In the genomic region with DNA sequence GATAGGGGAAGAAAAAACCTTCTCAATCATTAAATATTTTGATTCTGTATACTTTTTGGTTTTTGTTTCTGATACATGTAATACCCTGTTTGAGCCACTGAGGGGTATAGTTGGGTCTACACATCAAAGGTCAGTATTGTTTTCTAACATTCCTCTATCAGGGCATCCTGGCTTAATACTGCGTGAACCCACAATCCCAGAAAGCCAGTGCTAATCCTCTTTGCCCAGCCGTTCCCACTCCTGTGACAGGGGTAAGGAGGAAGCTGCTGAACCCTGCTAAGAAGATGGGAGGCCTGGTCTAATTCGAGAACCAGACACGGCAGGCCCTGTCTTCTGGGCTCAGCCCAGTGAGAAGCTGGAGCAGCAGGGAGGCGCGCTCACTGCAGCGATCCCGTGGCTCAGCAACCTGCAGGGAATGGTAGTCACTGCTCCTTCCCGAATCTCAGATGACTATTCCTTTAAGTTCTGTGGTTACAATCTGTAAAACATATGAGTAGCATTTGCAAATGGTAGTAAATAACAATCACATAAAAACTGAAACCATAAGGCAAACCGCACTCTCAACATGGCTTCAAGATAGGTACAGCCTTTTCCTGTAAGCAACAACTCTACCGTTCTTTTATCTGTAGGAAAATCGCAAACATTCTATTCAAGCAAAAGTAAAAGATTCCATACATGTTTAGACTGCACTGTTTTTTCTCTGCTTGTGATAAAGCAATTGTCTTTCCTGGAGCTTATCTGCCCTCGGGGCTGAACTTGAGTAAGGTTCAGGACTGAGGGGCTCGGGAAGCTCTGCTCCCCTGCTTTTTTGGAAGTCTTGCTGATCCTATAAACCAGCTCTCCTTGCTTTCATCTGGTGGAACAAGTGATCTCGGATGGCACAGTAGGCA, we compare ENCODE assay signal across 7 cellular contexts.
DNase-seq lines count a peak whose midpoint lies in the region; ATAC-seq, FAIRE-seq and TF ChIP-seq lines count a peak whose summit lies in the region.

No MANE protein-coding gene starts in this region.

- ATAC-seq in GM18502 (IDR thresholded peaks at IDR 0.05; ENCODE audit: poor library complexity, unreplicated experiment) (peak; percentile 90), HG02981 (IDR thresholded peaks at IDR 0.05; ENCODE audit: unreplicated experiment) (peak; percentile 91), gastroesophageal sphincter (peak; percentile 79), pancreas (peak in 3 of 4 donors; percentile 81 to 89 (median 81)), GM21381 (IDR thresholded peaks at IDR 0.05; ENCODE audit: unreplicated experiment) (no peak)

- no peak overlapping the region for H3K27ac ChIP-seq in VCaP
- H3K27ac ChIP-seq in gastroesophageal sphincter = peak overlapping the region in 1 of 4 donors; percentile 43
- no peak overlapping the region for H3K27ac ChIP-seq in pancreas

- peak; percentile 50 for TF ChIP-seq CTCF in VCaP (conservative IDR thresholded peaks at IDR 0.05)
- peak in 3 of 4 experiments; percentile 22 to 43 (median 43) for TF ChIP-seq CTCF in gastroesophageal sphincter (IDR thresholded peaks at IDR 0.05)
- TF ChIP-seq CTCF in pancreas (IDR thresholded peaks at IDR 0.05) = no peak

- no peak for TF ChIP-seq EP300 in gastroesophageal sphincter (IDR thresholded peaks at IDR 0.05)

- 51 to 52% methylated on average over 5 to 9 of the region's 15 CpGs for WGBS in gastroesophageal sphincter (ENCODE audit: low coverage in 1 of 2), 2 donors
- WGBS in pancreas, 2 donors = 46 to 58% methylated on average over 15 of the region's 15 CpGs

- intact Hi-C loops in pancreas (cut with DNase I) = no loop called here

- no peak for DNase-seq in pancreas
- DNase-seq in HCEC 1CT = no peak

- FAIRE-seq in pancreas (lab: Jason Lieb, UNC) = no peak

- TF ChIP-seq POLR2A in gastroesophageal sphincter (IDR thresholded peaks at IDR 0.05) = no peak

- no peaks in the 10 kb centered on the region for H3K9me3 ChIP-seq in gastroesophageal sphincter
- no peaks in the 10 kb centered on the region for H3K9me3 ChIP-seq in pancreas

- H3K4me3 ChIP-seq in gastroesophageal sphincter = no peak overlapping the region
- H3K4me3 ChIP-seq in pancreas = no peak overlapping the region

- H3K4me1 ChIP-seq in gastroesophageal sphincter = peaks cover 0 to 4% (median 0%) of the 10 kb centered on the region in 3 donors
- H3K4me1 ChIP-seq in pancreas = no peaks in the 10 kb centered on the region

- no peaks in the 10 kb centered on the region for H3K27me3 ChIP-seq in gastroesophageal sphincter
- no peaks in the 10 kb centered on the region for H3K27me3 ChIP-seq in pancreas

- no peaks in the 10 kb centered on the region for H3K36me3 ChIP-seq in gastroesophageal sphincter
- no peaks in the 10 kb centered on the region for H3K36me3 ChIP-seq in pancreas

Comparison
In these comparisons a context has a peak if more than half of its experiments do, and no peak if none do; other contexts are left out.
1. CTCF ChIP-seq: peak in VCaP (single experiment) and gastroesophageal sphincter (3 of 4); none in pancreas (0 of 4).